10 cellular contexts compared by ENCODE assay signal in genomic region chr5:52727568-52727967, GRCh38.
DNase-seq lines count a peak whose midpoint lies in the region; ATAC-seq and TF ChIP-seq lines count a peak whose summit lies in the region.
"Had no signal": no experiment of that assay in that cellular context is flagged by ENCODE, and none has a peak within 500 bp of the region (broad histone marks: within the 10 kb centered on the region; RNA-seq: fewer than 3 reads in every experiment).

No MANE protein-coding gene starts in this region.

- H3K9me3 ChIP-seq in right lobe of liver (no peaks in the 10 kb centered on the region), transverse colon (no peaks in the 10 kb centered on the region)

- WGBS in right lobe of liver (ENCODE audit: insufficient coverage, low coverage, low lambda C conversion rate, missing lambda C conversion rate): 39% methylated on average over 6 of the region's 6 CpGs
- 34 to 37% methylated on average over 4 to 6 of the region's 6 CpGs for WGBS in transverse colon (ENCODE audit: low coverage in 1 of 2), 2 donors

- no peak for ATAC-seq in central memory CD8-positive, alpha-beta T cell (replicated peaks; ENCODE audit: extremely low read depth, poor library complexity, severe bottlenecking)
- peak; percentile 28 to 90 (median 74) for ATAC-seq in right lobe of liver
- ATAC-seq: activated T-helper 17 cell treated with anti-CD3 and anti-CD28 coated beads, Interleukin-2, amount 50 U/mL, for 72 hours; Panc1 had no signal

- H3K9me3 Mint-ChIP-seq in central memory CD8-positive, alpha-beta T cell: peaks cover 7% of the 10 kb centered on the region
- H3K9me3 Mint-ChIP-seq: activated T-helper 17 cell treated with anti-CD3 and anti-CD28 coated beads, Interleukin-2, amount 50 U/mL, for 72 hours had no signal

- H3K4me3 Mint-ChIP-seq in central memory CD8-positive, alpha-beta T cell: no peak overlapping the region

- peak; percentile 73 for DNase-seq in LNCaP clone FGC (ENCODE audit: low read depth)
- no peak for DNase-seq in central memory CD8-positive, alpha-beta T cell (ENCODE audit: low spot score in 2 of 2)
- DNase-seq in right lobe of liver: no peak
- no peak for DNase-seq in transverse colon
- no peak for DNase-seq in amygdala (lab: John Stamatoyannopoulos, UW)
- DNase-seq in NCI-H446 (lab: John Stamatoyannopoulos, UW): no peak
- no peak for DNase-seq in NCI-H510A treated with DMSO at 0.1 percent for 48 hours (lab: John Stamatoyannopoulos, UW)
- no peak for DNase-seq in erythroblast (lab: John Stamatoyannopoulos, UW)

- peak overlapping the region; percentile 73 for H3K27ac Mint-ChIP-seq in central memory CD8-positive, alpha-beta T cell (ENCODE audit: low read depth)
- H3K27ac Mint-ChIP-seq: activated T-helper 17 cell treated with anti-CD3 and anti-CD28 coated beads, Interleukin-2, amount 50 U/mL, for 72 hours had no signal

- no peak for TF ChIP-seq CTCF in LNCaP clone FGC (IDR thresholded peaks at IDR 0.05; ENCODE audit: control insufficient read depth, extremely low read depth, insufficient read depth)
- TF ChIP-seq CTCF in right lobe of liver (IDR thresholded peaks at IDR 0.05): no peak
- no peak for TF ChIP-seq CTCF in transverse colon (IDR thresholded peaks at IDR 0.05)

- H3K27me3 Mint-ChIP-seq in central memory CD8-positive, alpha-beta T cell: no peaks in the 10 kb centered on the region
- H3K27me3 Mint-ChIP-seq: activated T-helper 17 cell treated with anti-CD3 and anti-CD28 coated beads, Interleukin-2, amount 50 U/mL, for 72 hours had no signal

- H3K36me3 Mint-ChIP-seq in central memory CD8-positive, alpha-beta T cell (ENCODE audit: insufficient read depth): peaks cover 7% of the 10 kb centered on the region

- in situ Hi-C loops in transverse colon (cut with MboI; ENCODE audit: low pct_ligation_motif_present in 1 of 4, low pct_unique_long_range_greater_than_20kb in 1 of 4, low sequenced_read_pairs in 3 of 4): no loop called here

- H3K27me3 ChIP-seq in right lobe of liver (no peaks in the 10 kb centered on the region), transverse colon (no peaks in the 10 kb centered on the region)

- H3K4me1 Mint-ChIP-seq in central memory CD8-positive, alpha-beta T cell: peaks cover 50% of the 10 kb centered on the region

- no peak for TF ChIP-seq EP300 in transverse colon (IDR thresholded peaks at IDR 0.05; ENCODE audit: low read depth)

- H3K4me1 ChIP-seq in right lobe of liver: peaks cover 0 to 25% (median 0%) of the 10 kb centered on the region in 4 donors
- H3K4me1 ChIP-seq in transverse colon: peaks cover 14 to 43% (median 36%) of the 10 kb centered on the region in 4 donors

- no peak overlapping the region for H3K4me3 ChIP-seq in LNCaP clone FGC (ENCODE audit: low read depth, low read length)
- H3K4me3 ChIP-seq in right lobe of liver: no peak overlapping the region
- no peak overlapping the region for H3K4me3 ChIP-seq in transverse colon

- TF ChIP-seq POLR2A in right lobe of liver (IDR thresholded peaks at IDR 0.05) (no peak), transverse colon (IDR thresholded peaks at IDR 0.05) (no peak), erythroblast (IDR thresholded peaks at IDR 0.05; ENCODE audit: low read length) (no peak)

- intact Hi-C loops in right lobe of liver (cut with DNase I) (no loop called here), transverse colon (cut with DNase I; ENCODE audit: low total_unique reads) (no loop called here)

- H3K27ac ChIP-seq in right lobe of liver (peak overlapping the region in 2 of 3 donors; percentile 10 to 21), transverse colon (peak overlapping the region; percentile 56 to 68 (median 60))

- H3K36me3 ChIP-seq in right lobe of liver (no peaks in the 10 kb centered on the region), transverse colon (no peaks in the 10 kb centered on the region)
